In genomic region chr7:16791895-16792294, GRCh38 we compare ENCODE assay signal across 1 cellular context.
TF ChIP-seq lines count a peak whose summit lies in the region.

No MANE protein-coding gene starts in this region.

TF ChIP-seq in A549, 52 proteins besides CTCF, POLR2A, EP300 and RAD21:
- TF ChIP-seq JUNB (IDR thresholded peaks at IDR 0.05), result no peak
- TF ChIP-seq MAFK (IDR thresholded peaks at IDR 0.05; ENCODE audit: partially characterized antibody), result no peak
- TF ChIP-seq POLR2AphosphoS2 (conservative IDR thresholded peaks at IDR 0.05; ENCODE audit: low read length), result 0 out of 2 replicates have a peak, but pooled peaks have one; percentile 78
- TF ChIP-seq FOSB (CRISPR knock-in tag; IDR thresholded peaks at IDR 0.05), result peak; percentile 65; the same call in 1 of the 2 replicates
